18 cellular contexts compared by ENCODE assay signal in the genomic region with DNA sequence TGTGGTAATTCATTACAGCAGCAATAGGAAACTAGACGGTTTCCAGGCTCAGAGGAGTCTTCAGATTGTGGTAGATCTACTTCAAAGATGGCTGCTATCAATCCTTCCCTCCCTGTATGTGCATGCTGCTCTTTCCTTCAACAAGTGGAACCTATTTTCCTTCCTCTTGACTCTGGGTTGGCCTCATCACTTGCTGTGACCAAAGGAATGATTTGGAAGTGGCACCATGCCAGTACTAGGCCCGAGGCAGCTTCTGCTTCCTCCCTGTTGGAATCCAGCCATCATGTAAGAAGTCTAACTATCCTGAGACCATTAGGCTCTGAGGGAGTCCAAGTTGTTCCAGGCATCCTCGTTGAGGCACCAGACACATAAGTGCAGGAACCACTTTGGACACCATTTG. TPM values are rescaled to one million over a fixed set of nuclear protein-coding genes. Genes with fewer than 3 reads are reported as not detected.
"Had no signal": no experiment of that assay in that cellular context is flagged by ENCODE, and none has a peak within 500 bp of the region (broad histone marks: within the 10 kb centered on the region; RNA-seq: fewer than 3 reads in every experiment).

No MANE protein-coding gene starts in this region.

- H3K9me3 ChIP-seq: adrenal gland, prostate gland, tibial artery had no signal

- H3K36me3 ChIP-seq: adrenal gland, cardiac muscle cell, prostate gland, tibial artery had no signal

- H3K4me3 ChIP-seq: adrenal gland, cardiac muscle cell, hepatocyte, prostate gland, tibial artery had no signal

- DNase-seq: activated CD4-positive, alpha-beta T cell treated with anti-CD3 and anti-CD28 coated beads, Interleukin-2, amount 10 ng/mL, durations not matched to agents 7 days and 5 days; activated CD8-positive, alpha-beta memory T cell treated with anti-CD3 and anti-CD28 coated beads, Interleukin-2, amount 50 U/mL, for 48 hours; activated gamma-delta T cell treated with Interleukin-2 at 50 U/mL for 16 hours; adrenal gland; effector memory CD8-positive, alpha-beta T cell; foreskin fibroblast; naive thymus-derived CD4-positive, alpha-beta T cell; stimulated activated naive CD8-positive, alpha-beta T cell treated with anti-CD3 and anti-CD28 coated beads, Interleukin-15, Interleukin-2, amounts not matched to agents 100 U/mL and 50 U/mL, for 24 hours; T-helper 17 cell; tibial artery had no signal

- H3K27me3 ChIP-seq: adrenal gland, cardiac muscle cell, hepatocyte, tibial artery had no signal

- H3K4me1 ChIP-seq: adrenal gland, prostate gland, tibial artery had no signal

- H3K27ac ChIP-seq: adrenal gland, cardiac muscle cell, hepatocyte, prostate gland, tibial artery had no signal

RNA-seq across cellular contexts. Expression of gene MCTP1, which starts 46.5 kb away (rescaled TPM):
- total RNA-seq: cardiac muscle cell had no signal

RNA-seq across cellular contexts. Expression of gene FAM81B, which starts 59.8 kb away (rescaled TPM):
- total RNA-seq: activated CD4-positive, alpha-beta T cell treated with anti-CD3 and anti-CD28 coated beads, Interleukin-2, amount 10 ng/mL, durations not matched to agents 7 days and 5 days; activated naive CD4-positive, alpha-beta T cell treated with anti-CD3 and anti-CD28 coated beads, Interleukin-2, amount 50 U/mL, for 72 hours; cardiac muscle cell; dermis microvascular lymphatic vessel endothelial cell; liver; naive thymus-derived CD4-positive, alpha-beta T cell; osteocyte had no signal
- polyA plus RNA-seq: cardiac muscle cell; hepatocyte; liver; naive thymus-derived CD4-positive, alpha-beta T cell; urinary bladder had no signal
